ENCODE assay signal across 31 cellular contexts in genomic region chr7:157743781-157744525, GRCh38.
"Had no signal": no experiment of that assay in that cellular context is flagged by ENCODE, and none has a peak within 500 bp of the region (broad histone marks: within the 10 kb centered on the region; RNA-seq: fewer than 3 reads in every experiment).

No MANE protein-coding gene starts in this region.

- H3K36me3 ChIP-seq: brain microvascular endothelial cell, esophagus muscularis mucosa, gastrocnemius medialis, heart left ventricle had no signal

- H3K27ac ChIP-seq: brain microvascular endothelial cell, coronary artery, dorsolateral prefrontal cortex, esophagus muscularis mucosa, foreskin keratinocyte, gastrocnemius medialis, heart left ventricle had no signal

- DNase-seq: activated CD4-positive, alpha-beta memory T cell treated with anti-CD3 and anti-CD28 coated beads for 36 hours; activated CD4-positive, alpha-beta T cell treated with anti-CD3 and anti-CD28 coated beads for 36 hours; activated CD4-positive, alpha-beta T cell treated with anti-CD3 and anti-CD28 coated beads, Interleukin-2, amount 10 ng/mL, durations not matched to agents 24 days and 14 days; activated CD4-positive, CD25-positive, alpha-beta regulatory T cell; activated CD4-positive, CD25-positive, alpha-beta regulatory T cell treated with anti-CD3 and anti-CD28 coated beads, Interleukin-2, amount 50 U/mL, for 72 hours; activated CD8-positive, alpha-beta memory T cell treated with anti-CD3 and anti-CD28 coated beads, Interleukin-2, amount 10 ng/mL, durations not matched to agents 7 days and 5 days; activated CD8-positive, alpha-beta memory T cell treated with anti-CD3 and anti-CD28 coated beads, Interleukin-2, amount 50 U/mL, for 4 hours; activated CD8-positive, alpha-beta T cell treated with anti-CD3 and anti-CD28 coated beads, Interleukin-2, amount 10 ng/mL, durations not matched to agents 7 days and 5 days; activated effector memory CD4-positive, alpha-beta T cell treated with Interleukin-2 at 50 U/mL for 16 hours; activated gamma-delta T cell treated with Interleukin-2 at 50 U/mL for 16 hours; activated naive CD4-positive, alpha-beta T cell treated with Interleukin-2 at 50 U/mL for 16 hours; activated naive CD8-positive, alpha-beta T cell treated with anti-CD3 and anti-CD28 coated beads, Interleukin-2, amount 10 ng/mL, durations not matched to agents 7 days and 5 days; activated T-cell treated with anti-CD3 and anti-CD28 coated beads, Interleukin-2, amount 50 U/mL, for 4 hours; amniotic stem cell; anterior cingulate cortex; brain microvascular endothelial cell; caudate nucleus; cerebellar nuclear complex; dorsolateral prefrontal cortex; effector memory CD8-positive, alpha-beta T cell; erythroblast; foreskin keratinocyte; gastrocnemius medialis; glutamatergic neuron; T-helper 2 cell had no signal

- H3K4me3 ChIP-seq: coronary artery, dorsolateral prefrontal cortex, esophagus muscularis mucosa, gastrocnemius medialis, heart left ventricle had no signal

- H3K36me3 Mint-ChIP-seq: activated CD4-positive, alpha-beta memory T cell treated with anti-CD3 and anti-CD28 coated beads for 36 hours; activated CD8-positive, alpha-beta memory T cell treated with anti-CD3 and anti-CD28 coated beads, Interleukin-2, amount 10 ng/mL, durations not matched to agents 7 days and 5 days; activated naive CD4-positive, alpha-beta T cell treated with anti-CD3 and anti-CD28 coated beads, Interleukin-2, amount 50 U/mL, for 72 hours; activated naive CD8-positive, alpha-beta T cell treated with anti-CD3 and anti-CD28 coated beads, Interleukin-2, amount 10 ng/mL, durations not matched to agents 7 days and 5 days had no signal

- H3K27me3 ChIP-seq: brain microvascular endothelial cell, dorsolateral prefrontal cortex, foreskin keratinocyte had no signal

- H3K27ac Mint-ChIP-seq: activated CD4-positive, alpha-beta memory T cell treated with anti-CD3 and anti-CD28 coated beads for 36 hours; activated CD4-positive, alpha-beta T cell treated with anti-CD3 and anti-CD28 coated beads for 36 hours; activated CD4-positive, alpha-beta T cell treated with anti-CD3 and anti-CD28 coated beads, Interleukin-2, amount 10 ng/mL, durations not matched to agents 24 days and 14 days; activated CD8-positive, alpha-beta memory T cell treated with anti-CD3 and anti-CD28 coated beads, Interleukin-2, amount 10 ng/mL, durations not matched to agents 7 days and 5 days; activated CD8-positive, alpha-beta T cell treated with anti-CD3 and anti-CD28 coated beads, Interleukin-2, amount 10 ng/mL, durations not matched to agents 7 days and 5 days; activated naive CD4-positive, alpha-beta T cell treated with anti-CD3 and anti-CD28 coated beads, Interleukin-2, amount 50 U/mL, for 72 hours; activated naive CD8-positive, alpha-beta T cell treated with anti-CD3 and anti-CD28 coated beads, Interleukin-2, amount 10 ng/mL, durations not matched to agents 7 days and 5 days; activated T-helper 17 cell treated with anti-CD3 and anti-CD28 coated beads, Interleukin-2, amount 50 U/mL, for 72 hours; dendritic cell treated with granulocyte-macrophage colony-stimulating factor and Interleukin-4, amounts not matched to agents 40 ng/mL and 50 ng/mL, for 4 days; effector memory CD8-positive, alpha-beta T cell had no signal

- H3K9me3 Mint-ChIP-seq: activated CD4-positive, alpha-beta memory T cell treated with anti-CD3 and anti-CD28 coated beads for 36 hours; activated CD4-positive, alpha-beta T cell treated with anti-CD3 and anti-CD28 coated beads, Interleukin-2, amount 10 ng/mL, durations not matched to agents 24 days and 14 days; activated naive CD4-positive, alpha-beta T cell treated with anti-CD3 and anti-CD28 coated beads, Interleukin-2, amount 50 U/mL, for 72 hours; activated naive CD8-positive, alpha-beta T cell treated with anti-CD3 and anti-CD28 coated beads, Interleukin-2, amount 10 ng/mL, durations not matched to agents 7 days and 5 days; activated T-cell treated with anti-CD3 and anti-CD28 coated beads, Interleukin-2, amount 50 U/mL, for 4 hours; activated T-helper 17 cell treated with anti-CD3 and anti-CD28 coated beads, Interleukin-2, amount 50 U/mL, for 72 hours; dendritic cell treated with granulocyte-macrophage colony-stimulating factor and Interleukin-4, amounts not matched to agents 40 ng/mL and 50 ng/mL, for 4 days; effector memory CD8-positive, alpha-beta T cell had no signal

- H3K4me1 ChIP-seq: esophagus muscularis mucosa, foreskin keratinocyte, gastrocnemius medialis, heart left ventricle had no signal

- ATAC-seq: activated CD4-positive, alpha-beta T cell treated with anti-CD3 and anti-CD28 coated beads for 36 hours; activated CD8-positive, alpha-beta memory T cell treated with anti-CD3 and anti-CD28 coated beads, Interleukin-2, amount 10 ng/mL, durations not matched to agents 7 days and 5 days; activated CD8-positive, alpha-beta T cell treated with anti-CD3 and anti-CD28 coated beads, Interleukin-2, amount 10 ng/mL, durations not matched to agents 7 days and 5 days; activated naive CD4-positive, alpha-beta T cell treated with anti-CD3 and anti-CD28 coated beads, Interleukin-2, amount 50 U/mL, for 72 hours; activated T-cell treated with anti-CD3 and anti-CD28 coated beads, Interleukin-2, amount 50 U/mL, for 4 hours; activated T-helper 17 cell treated with anti-CD3 and anti-CD28 coated beads, Interleukin-2, amount 50 U/mL, for 72 hours; effector memory CD8-positive, alpha-beta T cell; foreskin keratinocyte; gastrocnemius medialis had no signal

- H3K27me3 Mint-ChIP-seq: activated CD4-positive, alpha-beta T cell treated with anti-CD3 and anti-CD28 coated beads for 36 hours; activated CD4-positive, alpha-beta T cell treated with anti-CD3 and anti-CD28 coated beads, Interleukin-2, amount 10 ng/mL, durations not matched to agents 24 days and 14 days had no signal

- H3K4me1 Mint-ChIP-seq: activated CD4-positive, alpha-beta T cell treated with anti-CD3 and anti-CD28 coated beads for 36 hours; activated CD4-positive, alpha-beta T cell treated with anti-CD3 and anti-CD28 coated beads, Interleukin-2, amount 10 ng/mL, durations not matched to agents 24 days and 14 days; activated CD8-positive, alpha-beta memory T cell treated with anti-CD3 and anti-CD28 coated beads, Interleukin-2, amount 10 ng/mL, durations not matched to agents 7 days and 5 days; activated naive CD8-positive, alpha-beta T cell treated with anti-CD3 and anti-CD28 coated beads, Interleukin-2, amount 10 ng/mL, durations not matched to agents 7 days and 5 days; activated T-helper 17 cell treated with anti-CD3 and anti-CD28 coated beads, Interleukin-2, amount 50 U/mL, for 72 hours had no signal

- H3K9me3 ChIP-seq: esophagus muscularis mucosa, gastrocnemius medialis, heart left ventricle had no signal

- H3K4me3 Mint-ChIP-seq: activated CD4-positive, alpha-beta memory T cell treated with anti-CD3 and anti-CD28 coated beads for 36 hours; activated CD4-positive, alpha-beta T cell treated with anti-CD3 and anti-CD28 coated beads for 36 hours; activated CD4-positive, alpha-beta T cell treated with anti-CD3 and anti-CD28 coated beads, Interleukin-2, amount 10 ng/mL, durations not matched to agents 24 days and 14 days; activated CD8-positive, alpha-beta memory T cell treated with anti-CD3 and anti-CD28 coated beads, Interleukin-2, amount 10 ng/mL, durations not matched to agents 7 days and 5 days; activated CD8-positive, alpha-beta T cell treated with anti-CD3 and anti-CD28 coated beads, Interleukin-2, amount 10 ng/mL, durations not matched to agents 7 days and 5 days; activated naive CD8-positive, alpha-beta T cell treated with anti-CD3 and anti-CD28 coated beads, Interleukin-2, amount 10 ng/mL, durations not matched to agents 7 days and 5 days; activated T-cell treated with anti-CD3 and anti-CD28 coated beads, Interleukin-2, amount 50 U/mL, for 4 hours; activated T-helper 17 cell treated with anti-CD3 and anti-CD28 coated beads, Interleukin-2, amount 50 U/mL, for 72 hours; dendritic cell treated with granulocyte-macrophage colony-stimulating factor and Interleukin-4, amounts not matched to agents 40 ng/mL and 50 ng/mL, for 4 days; effector memory CD8-positive, alpha-beta T cell had no signal
